ENCODE assay signal across 1 cellular context in the genomic region with DNA sequence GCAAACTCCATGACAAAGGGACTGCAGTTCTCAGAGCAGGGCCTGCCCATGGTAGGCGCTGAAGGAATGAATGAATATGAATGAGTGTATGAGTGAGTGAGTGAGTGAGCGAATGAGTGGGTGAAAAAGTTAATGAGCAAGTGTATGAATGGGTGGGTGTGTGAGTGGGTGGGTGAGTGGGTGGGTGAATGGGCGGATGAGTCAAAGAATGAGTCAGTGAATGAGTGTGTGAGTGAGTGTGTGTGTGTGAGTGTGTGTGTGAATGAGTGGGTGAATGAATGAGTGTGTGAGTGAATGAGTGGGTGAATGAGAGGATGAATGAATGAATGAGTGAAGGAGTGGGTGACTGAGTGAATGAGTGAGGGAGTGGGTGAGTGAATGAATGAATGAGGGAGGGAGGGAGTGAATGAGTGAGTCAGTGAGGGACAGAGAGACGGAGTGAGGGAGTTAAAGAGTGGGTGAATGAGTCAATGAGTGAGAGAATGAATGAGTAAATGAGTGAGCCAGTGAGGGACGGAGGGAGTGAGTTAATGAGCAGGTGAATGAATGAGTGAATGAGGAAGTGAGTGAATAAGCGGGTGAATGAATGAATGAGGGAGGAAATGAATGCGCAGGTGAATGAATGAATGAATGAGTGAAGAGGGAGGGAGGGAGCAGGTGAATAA.
TF ChIP-seq lines count a peak whose summit lies in the region.

No MANE protein-coding gene starts in this region.

TF ChIP-seq in K562, 482 proteins besides CTCF, POLR2A, EP300 and RAD21 (continued from another document and continues in another):
- TF ChIP-seq, protein P1, sequence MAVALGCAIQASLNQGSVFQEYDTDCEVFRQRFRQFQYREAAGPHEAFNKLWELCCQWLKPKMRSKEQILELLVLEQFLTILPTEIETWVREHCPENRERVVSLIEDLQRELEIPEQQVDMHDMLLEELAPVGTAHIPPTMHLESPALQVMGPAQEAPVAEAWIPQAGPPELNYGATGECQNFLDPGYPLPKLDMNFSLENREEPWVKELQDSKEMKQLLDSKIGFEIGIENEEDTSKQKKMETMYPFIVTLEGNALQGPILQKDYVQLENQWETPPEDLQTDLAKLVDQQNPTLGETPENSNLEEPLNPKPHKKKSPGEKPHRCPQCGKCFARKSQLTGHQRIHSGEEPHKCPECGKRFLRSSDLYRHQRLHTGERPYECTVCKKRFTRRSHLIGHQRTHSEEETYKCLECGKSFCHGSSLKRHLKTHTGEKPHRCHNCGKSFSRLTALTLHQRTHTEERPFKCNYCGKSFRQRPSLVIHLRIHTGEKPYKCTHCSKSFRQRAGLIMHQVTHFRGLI (CRISPR knock-in tag; IDR thresholded peaks at IDR 0.05): no peak
- TF ChIP-seq, protein P2, sequence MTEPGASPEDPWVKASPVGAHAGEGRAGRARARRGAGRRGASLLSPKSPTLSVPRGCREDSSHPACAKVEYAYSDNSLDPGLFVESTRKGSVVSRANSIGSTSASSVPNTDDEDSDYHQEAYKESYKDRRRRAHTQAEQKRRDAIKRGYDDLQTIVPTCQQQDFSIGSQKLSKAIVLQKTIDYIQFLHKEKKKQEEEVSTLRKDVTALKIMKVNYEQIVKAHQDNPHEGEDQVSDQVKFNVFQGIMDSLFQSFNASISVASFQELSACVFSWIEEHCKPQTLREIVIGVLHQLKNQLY (CRISPR knock-in tag; conservative IDR thresholded peaks at IDR 0.05): no peak
- peak; percentile 21; the same call in 1 of the 2 replicates for TF ChIP-seq SMARCA5 (IDR thresholded peaks at IDR 0.05)
- peak; percentile 76 for TF ChIP-seq BCOR (IDR thresholded peaks at IDR 0.05)
- no peak for TF ChIP-seq KLF13 (tag; IDR thresholded peaks at IDR 0.05; ENCODE audit: borderline replicate concordance, low read depth)
- TF ChIP-seq KDM5B (IDR thresholded peaks at IDR 0.05; ENCODE audit: insufficient replicate concordance, low read depth, low read length): no peak
- TF ChIP-seq CHD1 (IDR thresholded peaks at IDR 0.05; ENCODE audit: low read length): no peak
- TF ChIP-seq LEF1 (IDR thresholded peaks at IDR 0.05): no peak
- TF ChIP-seq STAT5B (CRISPR knock-in tag; IDR thresholded peaks at IDR 0.05): no peak
- TF ChIP-seq, protein P3, sequence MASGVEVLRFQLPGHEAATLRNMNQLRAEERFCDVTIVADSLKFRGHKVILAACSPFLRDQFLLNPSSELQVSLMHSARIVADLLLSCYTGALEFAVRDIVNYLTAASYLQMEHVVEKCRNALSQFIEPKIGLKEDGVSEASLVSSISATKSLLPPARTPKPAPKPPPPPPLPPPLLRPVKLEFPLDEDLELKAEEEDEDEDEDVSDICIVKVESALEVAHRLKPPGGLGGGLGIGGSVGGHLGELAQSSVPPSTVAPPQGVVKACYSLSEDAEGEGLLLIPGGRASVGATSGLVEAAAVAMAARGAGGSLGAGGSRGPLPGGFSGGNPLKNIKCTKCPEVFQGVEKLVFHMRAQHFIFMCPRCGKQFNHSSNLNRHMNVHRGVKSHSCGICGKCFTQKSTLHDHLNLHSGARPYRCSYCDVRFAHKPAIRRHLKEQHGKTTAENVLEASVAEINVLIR (CRISPR knock-in tag; IDR thresholded peaks at IDR 0.05): no peak
- TF ChIP-seq IFI16 (CRISPR knock-in tag; IDR thresholded peaks at IDR 0.05): no peak
- no peak for TF ChIP-seq MCM3 (IDR thresholded peaks at IDR 0.05)
- TF ChIP-seq, protein P4, sequence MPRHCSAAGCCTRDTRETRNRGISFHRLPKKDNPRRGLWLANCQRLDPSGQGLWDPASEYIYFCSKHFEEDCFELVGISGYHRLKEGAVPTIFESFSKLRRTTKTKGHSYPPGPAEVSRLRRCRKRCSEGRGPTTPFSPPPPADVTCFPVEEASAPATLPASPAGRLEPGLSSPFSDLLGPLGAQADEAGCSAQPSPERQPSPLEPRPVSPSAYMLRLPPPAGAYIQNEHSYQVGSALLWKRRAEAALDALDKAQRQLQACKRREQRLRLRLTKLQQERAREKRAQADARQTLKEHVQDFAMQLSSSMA (CRISPR knock-in tag; IDR thresholded peaks at IDR 0.05): no peak
- TF ChIP-seq, protein P5, sequence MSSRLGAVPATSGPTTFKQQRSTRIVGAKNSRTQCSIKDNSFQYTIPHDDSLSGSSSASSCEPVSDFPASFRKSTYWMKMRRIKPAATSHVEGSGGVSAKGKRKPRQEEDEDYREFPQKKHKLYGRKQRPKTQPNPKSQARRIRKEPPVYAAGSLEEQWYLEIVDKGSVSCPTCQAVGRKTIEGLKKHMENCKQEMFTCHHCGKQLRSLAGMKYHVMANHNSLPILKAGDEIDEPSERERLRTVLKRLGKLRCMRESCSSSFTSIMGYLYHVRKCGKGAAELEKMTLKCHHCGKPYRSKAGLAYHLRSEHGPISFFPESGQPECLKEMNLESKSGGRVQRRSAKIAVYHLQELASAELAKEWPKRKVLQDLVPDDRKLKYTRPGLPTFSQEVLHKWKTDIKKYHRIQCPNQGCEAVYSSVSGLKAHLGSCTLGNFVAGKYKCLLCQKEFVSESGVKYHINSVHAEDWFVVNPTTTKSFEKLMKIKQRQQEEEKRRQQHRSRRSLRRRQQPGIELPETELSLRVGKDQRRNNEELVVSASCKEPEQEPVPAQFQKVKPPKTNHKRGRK (tag; IDR thresholded peaks at IDR 0.05): peak; percentile 40; the same call in 1 of the 2 replicates
- TF ChIP-seq PTTG1 (tag; IDR thresholded peaks at IDR 0.05; ENCODE audit: low read depth): no peak
- 0 out of 2 replicates have a peak, but pooled peaks have one; percentile 38 for TF ChIP-seq SMARCA4 (IDR thresholded peaks at IDR 0.05)
- TF ChIP-seq SRSF1 (IDR thresholded peaks at IDR 0.05; ENCODE audit: low read depth, low read length): no peak
- TF ChIP-seq, protein P6, sequence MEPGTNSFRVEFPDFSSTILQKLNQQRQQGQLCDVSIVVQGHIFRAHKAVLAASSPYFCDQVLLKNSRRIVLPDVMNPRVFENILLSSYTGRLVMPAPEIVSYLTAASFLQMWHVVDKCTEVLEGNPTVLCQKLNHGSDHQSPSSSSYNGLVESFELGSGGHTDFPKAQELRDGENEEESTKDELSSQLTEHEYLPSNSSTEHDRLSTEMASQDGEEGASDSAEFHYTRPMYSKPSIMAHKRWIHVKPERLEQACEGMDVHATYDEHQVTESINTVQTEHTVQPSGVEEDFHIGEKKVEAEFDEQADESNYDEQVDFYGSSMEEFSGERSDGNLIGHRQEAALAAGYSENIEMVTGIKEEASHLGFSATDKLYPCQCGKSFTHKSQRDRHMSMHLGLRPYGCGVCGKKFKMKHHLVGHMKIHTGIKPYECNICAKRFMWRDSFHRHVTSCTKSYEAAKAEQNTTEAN (CRISPR knock-in tag; IDR thresholded peaks at IDR 0.05): no peak
- TF ChIP-seq, protein P7, sequence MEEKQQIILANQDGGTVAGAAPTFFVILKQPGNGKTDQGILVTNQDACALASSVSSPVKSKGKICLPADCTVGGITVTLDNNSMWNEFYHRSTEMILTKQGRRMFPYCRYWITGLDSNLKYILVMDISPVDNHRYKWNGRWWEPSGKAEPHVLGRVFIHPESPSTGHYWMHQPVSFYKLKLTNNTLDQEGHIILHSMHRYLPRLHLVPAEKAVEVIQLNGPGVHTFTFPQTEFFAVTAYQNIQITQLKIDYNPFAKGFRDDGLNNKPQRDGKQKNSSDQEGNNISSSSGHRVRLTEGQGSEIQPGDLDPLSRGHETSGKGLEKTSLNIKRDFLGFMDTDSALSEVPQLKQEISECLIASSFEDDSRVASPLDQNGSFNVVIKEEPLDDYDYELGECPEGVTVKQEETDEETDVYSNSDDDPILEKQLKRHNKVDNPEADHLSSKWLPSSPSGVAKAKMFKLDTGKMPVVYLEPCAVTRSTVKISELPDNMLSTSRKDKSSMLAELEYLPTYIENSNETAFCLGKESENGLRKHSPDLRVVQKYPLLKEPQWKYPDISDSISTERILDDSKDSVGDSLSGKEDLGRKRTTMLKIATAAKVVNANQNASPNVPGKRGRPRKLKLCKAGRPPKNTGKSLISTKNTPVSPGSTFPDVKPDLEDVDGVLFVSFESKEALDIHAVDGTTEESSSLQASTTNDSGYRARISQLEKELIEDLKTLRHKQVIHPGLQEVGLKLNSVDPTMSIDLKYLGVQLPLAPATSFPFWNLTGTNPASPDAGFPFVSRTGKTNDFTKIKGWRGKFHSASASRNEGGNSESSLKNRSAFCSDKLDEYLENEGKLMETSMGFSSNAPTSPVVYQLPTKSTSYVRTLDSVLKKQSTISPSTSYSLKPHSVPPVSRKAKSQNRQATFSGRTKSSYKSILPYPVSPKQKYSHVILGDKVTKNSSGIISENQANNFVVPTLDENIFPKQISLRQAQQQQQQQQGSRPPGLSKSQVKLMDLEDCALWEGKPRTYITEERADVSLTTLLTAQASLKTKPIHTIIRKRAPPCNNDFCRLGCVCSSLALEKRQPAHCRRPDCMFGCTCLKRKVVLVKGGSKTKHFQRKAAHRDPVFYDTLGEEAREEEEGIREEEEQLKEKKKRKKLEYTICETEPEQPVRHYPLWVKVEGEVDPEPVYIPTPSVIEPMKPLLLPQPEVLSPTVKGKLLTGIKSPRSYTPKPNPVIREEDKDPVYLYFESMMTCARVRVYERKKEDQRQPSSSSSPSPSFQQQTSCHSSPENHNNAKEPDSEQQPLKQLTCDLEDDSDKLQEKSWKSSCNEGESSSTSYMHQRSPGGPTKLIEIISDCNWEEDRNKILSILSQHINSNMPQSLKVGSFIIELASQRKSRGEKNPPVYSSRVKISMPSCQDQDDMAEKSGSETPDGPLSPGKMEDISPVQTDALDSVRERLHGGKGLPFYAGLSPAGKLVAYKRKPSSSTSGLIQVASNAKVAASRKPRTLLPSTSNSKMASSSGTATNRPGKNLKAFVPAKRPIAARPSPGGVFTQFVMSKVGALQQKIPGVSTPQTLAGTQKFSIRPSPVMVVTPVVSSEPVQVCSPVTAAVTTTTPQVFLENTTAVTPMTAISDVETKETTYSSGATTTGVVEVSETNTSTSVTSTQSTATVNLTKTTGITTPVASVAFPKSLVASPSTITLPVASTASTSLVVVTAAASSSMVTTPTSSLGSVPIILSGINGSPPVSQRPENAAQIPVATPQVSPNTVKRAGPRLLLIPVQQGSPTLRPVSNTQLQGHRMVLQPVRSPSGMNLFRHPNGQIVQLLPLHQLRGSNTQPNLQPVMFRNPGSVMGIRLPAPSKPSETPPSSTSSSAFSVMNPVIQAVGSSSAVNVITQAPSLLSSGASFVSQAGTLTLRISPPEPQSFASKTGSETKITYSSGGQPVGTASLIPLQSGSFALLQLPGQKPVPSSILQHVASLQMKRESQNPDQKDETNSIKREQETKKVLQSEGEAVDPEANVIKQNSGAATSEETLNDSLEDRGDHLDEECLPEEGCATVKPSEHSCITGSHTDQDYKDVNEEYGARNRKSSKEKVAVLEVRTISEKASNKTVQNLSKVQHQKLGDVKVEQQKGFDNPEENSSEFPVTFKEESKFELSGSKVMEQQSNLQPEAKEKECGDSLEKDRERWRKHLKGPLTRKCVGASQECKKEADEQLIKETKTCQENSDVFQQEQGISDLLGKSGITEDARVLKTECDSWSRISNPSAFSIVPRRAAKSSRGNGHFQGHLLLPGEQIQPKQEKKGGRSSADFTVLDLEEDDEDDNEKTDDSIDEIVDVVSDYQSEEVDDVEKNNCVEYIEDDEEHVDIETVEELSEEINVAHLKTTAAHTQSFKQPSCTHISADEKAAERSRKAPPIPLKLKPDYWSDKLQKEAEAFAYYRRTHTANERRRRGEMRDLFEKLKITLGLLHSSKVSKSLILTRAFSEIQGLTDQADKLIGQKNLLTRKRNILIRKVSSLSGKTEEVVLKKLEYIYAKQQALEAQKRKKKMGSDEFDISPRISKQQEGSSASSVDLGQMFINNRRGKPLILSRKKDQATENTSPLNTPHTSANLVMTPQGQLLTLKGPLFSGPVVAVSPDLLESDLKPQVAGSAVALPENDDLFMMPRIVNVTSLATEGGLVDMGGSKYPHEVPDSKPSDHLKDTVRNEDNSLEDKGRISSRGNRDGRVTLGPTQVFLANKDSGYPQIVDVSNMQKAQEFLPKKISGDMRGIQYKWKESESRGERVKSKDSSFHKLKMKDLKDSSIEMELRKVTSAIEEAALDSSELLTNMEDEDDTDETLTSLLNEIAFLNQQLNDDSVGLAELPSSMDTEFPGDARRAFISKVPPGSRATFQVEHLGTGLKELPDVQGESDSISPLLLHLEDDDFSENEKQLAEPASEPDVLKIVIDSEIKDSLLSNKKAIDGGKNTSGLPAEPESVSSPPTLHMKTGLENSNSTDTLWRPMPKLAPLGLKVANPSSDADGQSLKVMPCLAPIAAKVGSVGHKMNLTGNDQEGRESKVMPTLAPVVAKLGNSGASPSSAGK (IDR thresholded peaks at IDR 0.05): no peak
- TF ChIP-seq, protein P8, sequence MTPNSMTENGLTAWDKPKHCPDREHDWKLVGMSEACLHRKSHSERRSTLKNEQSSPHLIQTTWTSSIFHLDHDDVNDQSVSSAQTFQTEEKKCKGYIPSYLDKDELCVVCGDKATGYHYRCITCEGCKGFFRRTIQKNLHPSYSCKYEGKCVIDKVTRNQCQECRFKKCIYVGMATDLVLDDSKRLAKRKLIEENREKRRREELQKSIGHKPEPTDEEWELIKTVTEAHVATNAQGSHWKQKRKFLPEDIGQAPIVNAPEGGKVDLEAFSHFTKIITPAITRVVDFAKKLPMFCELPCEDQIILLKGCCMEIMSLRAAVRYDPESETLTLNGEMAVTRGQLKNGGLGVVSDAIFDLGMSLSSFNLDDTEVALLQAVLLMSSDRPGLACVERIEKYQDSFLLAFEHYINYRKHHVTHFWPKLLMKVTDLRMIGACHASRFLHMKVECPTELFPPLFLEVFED (CRISPR knock-in tag; conservative IDR thresholded peaks at IDR 0.05): peak; percentile 81; the same call in 1 of the 2 replicates
- peak; percentile 69 to 78 for TF ChIP-seq TRIM24 (IDR thresholded peaks at IDR 0.05)
- no peak for TF ChIP-seq SIN3B (IDR thresholded peaks at IDR 0.05; ENCODE audit: low read depth)
- TF ChIP-seq PHB2 (IDR thresholded peaks at IDR 0.05; ENCODE audit: low read depth): no peak
- TF ChIP-seq, protein P9, sequence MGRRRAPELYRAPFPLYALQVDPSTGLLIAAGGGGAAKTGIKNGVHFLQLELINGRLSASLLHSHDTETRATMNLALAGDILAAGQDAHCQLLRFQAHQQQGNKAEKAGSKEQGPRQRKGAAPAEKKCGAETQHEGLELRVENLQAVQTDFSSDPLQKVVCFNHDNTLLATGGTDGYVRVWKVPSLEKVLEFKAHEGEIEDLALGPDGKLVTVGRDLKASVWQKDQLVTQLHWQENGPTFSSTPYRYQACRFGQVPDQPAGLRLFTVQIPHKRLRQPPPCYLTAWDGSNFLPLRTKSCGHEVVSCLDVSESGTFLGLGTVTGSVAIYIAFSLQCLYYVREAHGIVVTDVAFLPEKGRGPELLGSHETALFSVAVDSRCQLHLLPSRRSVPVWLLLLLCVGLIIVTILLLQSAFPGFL (CRISPR knock-in tag; IDR thresholded peaks at IDR 0.05): no peak
- TF ChIP-seq ZNF561 (CRISPR knock-in tag; conservative IDR thresholded peaks at IDR 0.05): no peak
- no peak for TF ChIP-seq GATAD2A (IDR thresholded peaks at IDR 0.05)
- TF ChIP-seq CHD4 (IDR thresholded peaks at IDR 0.05; ENCODE audit: insufficient read depth, insufficient replicate concordance, low read depth, low read length, poor library complexity, severe bottlenecking): no peak
- TF ChIP-seq ZNF24 (IDR thresholded peaks at IDR 0.05): peak; percentile 99
